Comparison of ENCODE assay signal across 1 cellular context in genomic region chr12:7107181-7108041, GRCh38.
TF ChIP-seq lines count a peak whose summit lies in the region.

No MANE protein-coding gene starts in this region.

TF ChIP-seq in H1, 55 proteins besides CTCF, POLR2A, EP300 and RAD21:
- TF ChIP-seq CBX8 (IDR thresholded peaks at IDR 0.05; ENCODE audit: borderline replicate concordance, low read depth, low read length) (no peak), SAP30 (IDR thresholded peaks at IDR 0.05; ENCODE audit: insufficient read depth, insufficient replicate concordance, low read length) (no peak), BRCA1 (IDR thresholded peaks at IDR 0.05; ENCODE audit: low read depth, low read length) (no peak), CREB1 (IDR thresholded peaks at IDR 0.05) (no peak), POLR2AphosphoS5 (IDR thresholded peaks at IDR 0.05; ENCODE audit: low read depth, low read length) (no peak), CTBP2 (IDR thresholded peaks at IDR 0.05; ENCODE audit: borderline replicate concordance, insufficient read depth, insufficient read length, low read length) (no peak), PHF8 (conservative IDR thresholded peaks at IDR 0.05; ENCODE audit: low read depth, low read length) (no peak), SUZ12 (IDR thresholded peaks at IDR 0.05; ENCODE audit: low read length) (no peak), CHD7 (IDR thresholded peaks at IDR 0.05; ENCODE audit: insufficient replicate concordance, low read length) (no peak), NANOG (IDR thresholded peaks at IDR 0.05; ENCODE audit: insufficient read depth, low read depth, low read length, poor library complexity, severe bottlenecking) (no peak)
TF ChIP-seq in H1: peak in this region for 0.
